In the genomic region with DNA sequence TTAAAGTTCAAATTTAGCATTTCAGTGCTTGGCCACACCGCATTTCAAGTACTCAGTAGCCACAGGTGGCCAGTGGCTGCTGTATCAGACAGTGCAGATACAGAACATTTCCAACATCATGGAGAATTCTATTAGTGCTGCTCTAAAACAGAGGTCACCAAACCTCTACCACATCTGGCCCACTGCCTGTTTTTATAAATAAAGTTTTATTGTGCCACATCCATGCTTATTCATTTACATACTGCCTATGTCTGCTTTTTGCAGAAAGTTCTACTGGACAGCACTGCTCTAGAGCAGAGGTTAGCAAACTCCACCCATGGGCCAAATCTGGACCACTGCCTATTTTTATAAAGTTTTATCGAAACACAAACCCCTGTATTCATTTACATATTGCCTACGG, we compare ENCODE assay signal across 8 cellular contexts. TPM values are rescaled to one million over a fixed set of nuclear protein-coding genes. Genes with fewer than 3 reads are reported as not detected.
"Had no signal": no experiment of that assay in that cellular context is flagged by ENCODE, and none has a peak within 500 bp of the region (broad histone marks: within the 10 kb centered on the region; RNA-seq: fewer than 3 reads in every experiment).

No MANE protein-coding gene starts in this region.

- DNase-seq: IMR-90, KBM-7, KG1 had no signal

- H3K27ac ChIP-seq: HL-60, KMS-11 had no signal

- H3K4me2 ChIP-seq: KMS-11 had no signal

- H3K9ac ChIP-seq: KMS-11 had no signal

RNA-seq across cellular contexts. Expression of gene PTPRT, which starts 3.7 kb away (rescaled TPM):
- total RNA-seq: HT-29, HT1080, IMR-90 had no signal
- polyA plus RNA-seq: IgD-negative memory B cell, IMR-90 had no signal
